Comparison of ENCODE assay signal across 11 cellular contexts in the genomic region with DNA sequence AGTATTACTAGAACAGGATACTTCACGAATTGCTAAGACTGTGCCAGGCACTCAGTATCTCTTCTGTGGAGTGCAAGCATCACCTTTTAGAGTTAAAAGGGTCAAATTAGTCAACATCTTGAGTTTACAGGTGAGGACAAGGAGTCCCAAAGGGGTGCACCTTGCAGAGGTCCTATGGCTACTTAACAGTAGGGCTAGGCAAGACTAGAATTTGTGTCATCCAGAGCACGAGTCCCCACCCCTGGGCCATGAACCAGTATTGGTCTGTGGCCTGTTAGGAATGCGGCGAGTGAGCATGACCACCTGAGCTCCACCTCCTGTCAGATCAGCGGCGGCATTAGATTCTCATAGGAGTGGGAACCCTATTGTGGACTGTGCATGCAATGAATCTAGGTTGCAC. TPM values are rescaled to one million over a fixed set of nuclear protein-coding genes. Genes with fewer than 3 reads are reported as not detected.
DNase-seq lines count a peak whose midpoint lies in the region; ATAC-seq, FAIRE-seq and TF ChIP-seq lines count a peak whose summit lies in the region.
"Had no signal": no experiment of that assay in that cellular context is flagged by ENCODE, and none has a peak within 500 bp of the region (broad histone marks: within the 10 kb centered on the region; RNA-seq: fewer than 3 reads in every experiment).

No MANE protein-coding gene starts in this region.

- H3K4me1 Mint-ChIP-seq in osteocyte (ENCODE audit: unreplicated experiment) = peaks cover 79% of the 10 kb centered on the region
- H3K4me1 Mint-ChIP-seq in activated T-helper 1 cell treated with anti-CD3 and anti-CD28 coated beads, Interleukin-12 subunit alpha, Interleukin-12 subunit beta, Interleukin-2, Interleukin-4 antibody, amounts not matched to agents 30 ng/mL and 10 ng/mL and 1 ng/mL, durations not matched to agents 14 hours and 24 hours and 36 hours (ENCODE audit: low read depth) = peaks cover 43% of the 10 kb centered on the region

- no peak for TF ChIP-seq POLR2A in vagina (IDR thresholded peaks at IDR 0.05)
- no peak for TF ChIP-seq POLR2A in GM12891 (IDR thresholded peaks at IDR 0.05; ENCODE audit: low read depth, low read length)

- peaks cover 3% of the 10 kb centered on the region for H3K9me3 Mint-ChIP-seq in osteocyte (ENCODE audit: unreplicated experiment)
- H3K9me3 Mint-ChIP-seq in activated T-helper 1 cell treated with anti-CD3 and anti-CD28 coated beads, Interleukin-12 subunit alpha, Interleukin-12 subunit beta, Interleukin-2, Interleukin-4 antibody, amounts not matched to agents 30 ng/mL and 10 ng/mL and 1 ng/mL, durations not matched to agents 14 hours and 24 hours and 36 hours = no peaks in the 10 kb centered on the region

- H3K4me3 ChIP-seq in left ventricle myocardium inferior (no peak overlapping the region), duodenal mucosa (ENCODE audit: low read depth in 1 of 2, low read length in 2 of 2) (no peak overlapping the region), vagina (no peak overlapping the region), SJCRH30 (no peak overlapping the region)

- H3K36me3 Mint-ChIP-seq in osteocyte (ENCODE audit: unreplicated experiment) = no peaks in the 10 kb centered on the region
- H3K36me3 Mint-ChIP-seq in activated T-helper 1 cell treated with anti-CD3 and anti-CD28 coated beads, Interleukin-12 subunit alpha, Interleukin-12 subunit beta, Interleukin-2, Interleukin-4 antibody, amounts not matched to agents 30 ng/mL and 10 ng/mL and 1 ng/mL, durations not matched to agents 14 hours and 24 hours and 36 hours (ENCODE audit: low read depth) = no peaks in the 10 kb centered on the region

- ATAC-seq in left ventricle myocardium superior = no peak

- FAIRE-seq in GM12891 (lab: Jason Lieb, UNC) = no peak
- FAIRE-seq: TTC549 had no signal

- no peak overlapping the region for H3K9ac ChIP-seq in duodenal mucosa (ENCODE audit: low read depth in 1 of 2, low read length in 2 of 2)

- H3K4me3 Mint-ChIP-seq in osteocyte (ENCODE audit: unreplicated experiment) = no peak overlapping the region
- H3K4me3 Mint-ChIP-seq in activated T-helper 1 cell treated with anti-CD3 and anti-CD28 coated beads, Interleukin-12 subunit alpha, Interleukin-12 subunit beta, Interleukin-2, Interleukin-4 antibody, amounts not matched to agents 30 ng/mL and 10 ng/mL and 1 ng/mL, durations not matched to agents 14 hours and 24 hours and 36 hours = no peak overlapping the region

- H3K4me1 ChIP-seq in left ventricle myocardium inferior (peaks cover 50% of the 10 kb centered on the region), duodenal mucosa (ENCODE audit: control insufficient read depth in 1 of 2, insufficient read depth in 2 of 2, low read length in 2 of 2) (peaks cover 15% of the 10 kb centered on the region in 2 donors), vagina (peaks cover 30% of the 10 kb centered on the region), SJCRH30 (peaks cover 25% of the 10 kb centered on the region)

- TF ChIP-seq CTCF in left ventricle myocardium inferior (IDR thresholded peaks at IDR 0.05; ENCODE audit: borderline replicate concordance) = no peak
- TF ChIP-seq CTCF in osteocyte (IDR thresholded peaks at IDR 0.05) = no peak
- TF ChIP-seq CTCF in vagina (IDR thresholded peaks at IDR 0.05) = no peak

- H3K9me3 ChIP-seq in left ventricle myocardium inferior (replicated peaks) (no peaks in the 10 kb centered on the region), duodenal mucosa (ENCODE audit: control insufficient read depth in 1 of 2, low read length in 2 of 2) (no peaks in the 10 kb centered on the region), vagina (no peaks in the 10 kb centered on the region), SJCRH30 (replicated peaks) (no peaks in the 10 kb centered on the region)

- H3K27me3 Mint-ChIP-seq in osteocyte (ENCODE audit: unreplicated experiment) = no peaks in the 10 kb centered on the region
- H3K27me3 Mint-ChIP-seq in activated T-helper 1 cell treated with anti-CD3 and anti-CD28 coated beads, Interleukin-12 subunit alpha, Interleukin-12 subunit beta, Interleukin-2, Interleukin-4 antibody, amounts not matched to agents 30 ng/mL and 10 ng/mL and 1 ng/mL, durations not matched to agents 14 hours and 24 hours and 36 hours (ENCODE audit: insufficient read depth) = peaks cover 4% of the 10 kb centered on the region

- intact Hi-C loops in left ventricle myocardium inferior (cut with micrococcal nuclease) = no loop called here
- intact Hi-C loops in left ventricle myocardium superior (cut with micrococcal nuclease) = no loop called here
- intact Hi-C loops in vagina (cut with DNase I) = no loop called here
- intact Hi-C loops in activated T-helper 1 cell treated with anti-CD3 and anti-CD28 coated beads, Interleukin-12 subunit alpha, Interleukin-12 subunit beta, Interleukin-2, Interleukin-4 antibody, amounts not matched to agents 30 ng/mL and 10 ng/mL and 1 ng/mL, durations not matched to agents 14 hours and 24 hours and 36 hours (cut with micrococcal nuclease) = loop anchor here (5.0 kb wide), 1 partner anchor 338 kb away; no protein-coding TSS in a partner anchor

- H3K27me3 ChIP-seq in left ventricle myocardium inferior (ENCODE audit: low read depth) (no peaks in the 10 kb centered on the region), duodenal mucosa (ENCODE audit: control insufficient read depth in 1 of 2, insufficient read depth in 2 of 2, low read length in 2 of 2) (no peaks in the 10 kb centered on the region), vagina (no peaks in the 10 kb centered on the region), SJCRH30 (no peaks in the 10 kb centered on the region)

- H3K27ac ChIP-seq in left ventricle myocardium inferior (replicated peaks) (peak overlapping the region; percentile 85), duodenal mucosa (ENCODE audit: low read depth, low read length) (peak overlapping the region; percentile 76), vagina (peak overlapping the region; percentile 81), SJCRH30 (no peak overlapping the region)

- DNase-seq in left ventricle myocardium inferior = no peak
- no peak for DNase-seq in left ventricle myocardium superior
- DNase-seq in osteocyte (ENCODE audit: extremely low spot score, unreplicated experiment) = no peak
- no peak for DNase-seq in vagina (ENCODE audit: extremely low spot score in 2 of 2)
- no peak for DNase-seq in GM12891 (ENCODE audit: insufficient read length, low spot score)
- DNase-seq in activated T-helper 1 cell treated with anti-CD3 and anti-CD28 coated beads, Interleukin-12 subunit alpha, Interleukin-12 subunit beta, Interleukin-2, Interleukin-4 antibody, amounts not matched to agents 30 ng/mL and 10 ng/mL and 1 ng/mL, durations not matched to agents 14 hours and 24 hours and 36 hours (ENCODE audit: low spot score) = no peak
- no peak for DNase-seq in SJCRH30
- DNase-seq: activated CD8-positive, alpha-beta memory T cell treated with anti-CD3 and anti-CD28 coated beads, Interleukin-2, amount 50 U/mL, for 4 hours; nucleus accumbens had no signal

- peak overlapping the region; percentile 99 for H3K27ac Mint-ChIP-seq in osteocyte (ENCODE audit: unreplicated experiment)
- H3K27ac Mint-ChIP-seq in activated T-helper 1 cell treated with anti-CD3 and anti-CD28 coated beads, Interleukin-12 subunit alpha, Interleukin-12 subunit beta, Interleukin-2, Interleukin-4 antibody, amounts not matched to agents 30 ng/mL and 10 ng/mL and 1 ng/mL, durations not matched to agents 14 hours and 24 hours and 36 hours = no peak overlapping the region

- no peaks in the 10 kb centered on the region for H3K36me3 ChIP-seq in left ventricle myocardium inferior
- no peaks in the 10 kb centered on the region for H3K36me3 ChIP-seq in duodenal mucosa (ENCODE audit: control insufficient read depth in 1 of 2, insufficient read depth in 2 of 2, low read length in 2 of 2)
- no peaks in the 10 kb centered on the region for H3K36me3 ChIP-seq in vagina
- no peaks in the 10 kb centered on the region for H3K36me3 ChIP-seq in SJCRH30

TF ChIP-seq in GM12891, 5 proteins besides CTCF, POLR2A, EP300 and RAD21:
- TF ChIP-seq POLR2AphosphoS5 (IDR thresholded peaks at IDR 0.05; ENCODE audit: low read depth, low read length) = no peak
- TF ChIP-seq PAX5 (IDR thresholded peaks at IDR 0.05; ENCODE audit: insufficient read depth, low read length, severe bottlenecking) = no peak
- TF ChIP-seq SPI1 (IDR thresholded peaks at IDR 0.05; ENCODE audit: low read depth, low read length) = no peak
- no peak for TF ChIP-seq POU2F2 (IDR thresholded peaks at IDR 0.05; ENCODE audit: low read depth, low read length)
- no peak for TF ChIP-seq TAF1 (IDR thresholded peaks at IDR 0.05; ENCODE audit: low read depth, low read length)
TF ChIP-seq in GM12891: peak in this region for 0.

RNA-seq across cellular contexts. Expression of a gene that starts 10.5 kb away (rescaled TPM):
- total RNA-seq in left ventricle myocardium inferior (635 TPM), left ventricle myocardium superior (836 TPM), osteocyte (676 and 684 TPM in 2 replicates), vagina (326 TPM)
- 61.6 TPM for polyA plus RNA-seq in GM12891 (2012; ENCODE audit: low read depth, missing spikeins)
- 58.2 and 58.8 TPM in 2 replicates for total RNA-seq in activated T-helper 1 cell treated with anti-CD3 and anti-CD28 coated beads, Interleukin-12 subunit alpha, Interleukin-12 subunit beta, Interleukin-2, Interleukin-4 antibody, amounts not matched to agents 30 ng/mL and 10 ng/mL and 1 ng/mL, durations not matched to agents 14 hours and 24 hours and 36 hours
- 117 and 121 TPM in 2 replicates for total RNA-seq in SJCRH30 (2014; rRNA removed; shearing (Covaris generic))

RNA-seq across cellular contexts. Expression of a gene that starts 28.2 kb away (rescaled TPM):
- total RNA-seq in left ventricle myocardium inferior (0.66 TPM), left ventricle myocardium superior (0.55 TPM), osteocyte (12.6 and 13.8 TPM in 2 replicates), vagina (0.49 TPM)
- 0.06 TPM for polyA plus RNA-seq in GM12891 (2012; ENCODE audit: low read depth, missing spikeins)
- 0.76 and 0.80 TPM in 2 replicates for total RNA-seq in activated T-helper 1 cell treated with anti-CD3 and anti-CD28 coated beads, Interleukin-12 subunit alpha, Interleukin-12 subunit beta, Interleukin-2, Interleukin-4 antibody, amounts not matched to agents 30 ng/mL and 10 ng/mL and 1 ng/mL, durations not matched to agents 14 hours and 24 hours and 36 hours
- not detected in 2 replicates for total RNA-seq in SJCRH30 (2014; rRNA removed; shearing (Covaris generic))
